15 cellular contexts compared by ENCODE assay signal in the genomic region with DNA sequence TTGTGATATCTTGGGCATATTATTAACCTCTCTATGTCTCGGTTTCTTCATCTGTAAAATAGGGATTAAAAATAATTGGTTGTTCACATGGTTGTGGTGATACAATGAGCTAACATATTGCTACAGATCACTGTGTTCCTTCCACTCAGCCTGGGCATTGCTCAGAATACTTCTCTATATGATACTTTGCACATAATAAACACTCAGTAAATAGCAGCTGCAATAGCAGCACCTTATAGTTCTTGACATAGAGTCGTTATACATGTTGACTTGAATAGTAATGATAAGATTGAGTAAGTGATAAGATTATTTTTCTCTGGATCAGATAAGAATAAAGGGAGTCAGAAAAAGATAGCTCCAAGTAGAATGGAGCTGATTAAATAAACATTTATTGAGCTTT. TPM values are rescaled to one million over a fixed set of nuclear protein-coding genes. Genes with fewer than 3 reads are reported as not detected.
DNase-seq lines count a peak whose midpoint lies in the region; TF ChIP-seq lines count a peak whose summit lies in the region.
"Had no signal": no experiment of that assay in that cellular context is flagged by ENCODE, and none has a peak within 500 bp of the region (broad histone marks: within the 10 kb centered on the region; RNA-seq: fewer than 3 reads in every experiment).

No MANE protein-coding gene starts in this region.

- H3K27me3 Mint-ChIP-seq in activated CD4-positive, alpha-beta T cell treated with anti-CD3 and anti-CD28 coated beads, Interleukin-2, amount 10 ng/mL, durations not matched to agents 24 days and 14 days = no peaks in the 10 kb centered on the region
- H3K27me3 Mint-ChIP-seq in osteocyte (ENCODE audit: unreplicated experiment) = peaks cover 8% of the 10 kb centered on the region
- H3K27me3 Mint-ChIP-seq: CD4-positive, alpha-beta T cell had no signal

- no peak overlapping the region for H3K4me3 Mint-ChIP-seq in activated CD4-positive, alpha-beta T cell treated with anti-CD3 and anti-CD28 coated beads, Interleukin-2, amount 10 ng/mL, durations not matched to agents 24 days and 14 days
- H3K4me3 Mint-ChIP-seq in osteocyte (ENCODE audit: unreplicated experiment) = no peak overlapping the region
- H3K4me3 Mint-ChIP-seq: B cell; CD4-positive, alpha-beta T cell; CD8-positive, alpha-beta T cell had no signal

- H3K36me3 Mint-ChIP-seq in activated CD4-positive, alpha-beta T cell treated with anti-CD3 and anti-CD28 coated beads, Interleukin-2, amount 10 ng/mL, durations not matched to agents 24 days and 14 days (ENCODE audit: low read depth) = no peaks in the 10 kb centered on the region
- no peaks in the 10 kb centered on the region for H3K36me3 Mint-ChIP-seq in osteocyte (ENCODE audit: unreplicated experiment)
- H3K36me3 Mint-ChIP-seq: CD8-positive, alpha-beta T cell had no signal

- no peak for TF ChIP-seq CTCF in osteocyte (IDR thresholded peaks at IDR 0.05)

- peak; percentile 4 for DNase-seq in activated CD4-positive, alpha-beta T cell treated with anti-CD3 and anti-CD28 coated beads, Interleukin-2, amount 10 ng/mL, durations not matched to agents 24 days and 14 days
- no peak for DNase-seq in activated CD4-positive, alpha-beta T cell treated with anti-CD3 and anti-CD28 coated beads, Interleukin-2, amount 50 U/mL, for 4 hours
- DNase-seq in osteocyte (ENCODE audit: extremely low spot score, unreplicated experiment) (no peak), erythroblast (lab: John Stamatoyannopoulos, UW) (no peak)
- no peak for DNase-seq in stimulated activated CD4-positive, alpha-beta T cell treated with anti-CD3 and anti-CD28 coated beads, Interleukin-4, amount 100 ng/mL, for 24 hours
- DNase-seq: AML-193; Caco-2; Calu3; CD4-positive, alpha-beta T cell; CD8-positive, alpha-beta T cell; DMS79 treated with DMSO at 0.1 percent for 48 hours; GDM1 had no signal

- no peak overlapping the region for H3K27ac Mint-ChIP-seq in activated CD4-positive, alpha-beta T cell treated with anti-CD3 and anti-CD28 coated beads, Interleukin-2, amount 10 ng/mL, durations not matched to agents 24 days and 14 days
- peak overlapping the region; percentile 84 for H3K27ac Mint-ChIP-seq in osteocyte (ENCODE audit: unreplicated experiment)
- H3K27ac Mint-ChIP-seq: B cell; CD4-positive, alpha-beta T cell; CD8-positive, alpha-beta T cell had no signal

- intact Hi-C loops in activated CD4-positive, alpha-beta T cell treated with anti-CD3 and anti-CD28 coated beads, Interleukin-2, amount 10 ng/mL, durations not matched to agents 24 days and 14 days (cut with micrococcal nuclease) = no loop called here

- no peaks in the 10 kb centered on the region for H3K4me1 Mint-ChIP-seq in activated CD4-positive, alpha-beta T cell treated with anti-CD3 and anti-CD28 coated beads, Interleukin-2, amount 10 ng/mL, durations not matched to agents 24 days and 14 days
- H3K4me1 Mint-ChIP-seq in osteocyte (ENCODE audit: unreplicated experiment) = peaks cover 22% of the 10 kb centered on the region
- H3K4me1 Mint-ChIP-seq: B cell had no signal

- no peaks in the 10 kb centered on the region for H3K9me3 Mint-ChIP-seq in activated CD4-positive, alpha-beta T cell treated with anti-CD3 and anti-CD28 coated beads, Interleukin-2, amount 10 ng/mL, durations not matched to agents 24 days and 14 days
- H3K9me3 Mint-ChIP-seq in osteocyte (ENCODE audit: unreplicated experiment) = no peaks in the 10 kb centered on the region
- H3K9me3 Mint-ChIP-seq: CD4-positive, alpha-beta T cell; CD8-positive, alpha-beta T cell had no signal

- TF ChIP-seq POLR2A in erythroblast (IDR thresholded peaks at IDR 0.05; ENCODE audit: low read length) = no peak

RNA-seq across cellular contexts. Expression of a gene that starts 42.3 kb away (rescaled TPM):
- total RNA-seq in activated CD4-positive, alpha-beta T cell treated with anti-CD3 and anti-CD28 coated beads, Interleukin-2, amount 10 ng/mL, durations not matched to agents 24 days and 14 days = not detected in 2 replicates
- not detected in 2 replicates for total RNA-seq in osteocyte
- total RNA-seq: A172; B cell; Caco-2; Calu3; CD4-positive, alpha-beta T cell; CD8-positive, alpha-beta T cell; GM12878 had no signal
